Comparison of ENCODE assay signal across 10 cellular contexts in the genomic region with DNA sequence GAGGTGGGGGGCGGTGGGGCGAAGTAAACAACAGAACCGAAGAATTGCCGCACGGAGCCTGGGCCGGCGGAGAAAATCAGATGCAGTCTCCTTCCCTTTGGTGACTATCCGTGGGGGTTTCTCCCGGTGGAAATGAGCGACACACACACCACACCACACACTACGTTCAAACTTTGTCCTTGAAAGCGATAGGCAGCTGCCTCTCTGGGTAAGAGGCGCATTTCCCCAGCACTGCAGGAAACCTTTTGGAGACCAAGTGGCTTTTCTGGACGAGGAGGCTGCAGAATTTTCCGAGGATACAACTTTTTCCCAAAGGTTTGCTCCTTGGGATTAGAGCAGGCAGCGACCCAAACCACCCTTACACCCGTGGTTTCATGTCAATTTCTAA. TPM values are rescaled to one million over a fixed set of nuclear protein-coding genes. Genes with fewer than 3 reads are reported as not detected.
A peak's percentile ranks its signal among the peaks of the same experiment; 100 is the strongest.
DNase-seq lines count a peak whose midpoint lies in the region; ATAC-seq, FAIRE-seq and TF ChIP-seq lines count a peak whose summit lies in the region.
"Had no signal": no experiment of that assay in that cellular context is flagged by ENCODE, and none has a peak within 500 bp of the region (broad histone marks: within the 10 kb centered on the region; RNA-seq: fewer than 3 reads in every experiment).

No MANE protein-coding gene starts in this region.

- H3K79me2 ChIP-seq in GM12878 (ENCODE audit: control insufficient read depth, insufficient read depth, low read length) (no peaks in the 10 kb centered on the region), mesendoderm (ENCODE audit: control insufficient read depth, insufficient read depth, low read length) (no peaks in the 10 kb centered on the region)

- H3K4me3 Mint-ChIP-seq in MCF 10A (ENCODE audit: unreplicated experiment) = no peak overlapping the region

- no peaks in the 10 kb centered on the region for H3K79me1 ChIP-seq in mesendoderm (ENCODE audit: low read length)

- H2BK15ac ChIP-seq in mesendoderm (replicated peaks; ENCODE audit: low read depth) = no peak overlapping the region

- TF ChIP-seq CTCF in breast epithelium (IDR thresholded peaks at IDR 0.05) = no peak
- no peak for TF ChIP-seq CTCF in MCF 10A (IDR thresholded peaks at IDR 0.05; ENCODE audit: unreplicated experiment)
- TF ChIP-seq CTCF in GM12878 (IDR thresholded peaks at IDR 0.05 in 2 of 3, conservative IDR thresholded peaks at IDR 0.05 in 1 of 3; ENCODE audit: control insufficient read depth in 2 of 3, extremely low read depth in 1 of 3, insufficient read depth in 1 of 3, low read depth in 3 of 3, low read length in 3 of 3) = no peak
- no peak for TF ChIP-seq CTCF in upper lobe of left lung (IDR thresholded peaks at IDR 0.05)

- peak overlapping the region; percentile 30 for H3K23ac ChIP-seq in mesendoderm (ENCODE audit: low read length)

- no peak overlapping the region for H4K8ac ChIP-seq in mesendoderm (ENCODE audit: low read depth, low read length)

- H2AK5ac ChIP-seq in mesendoderm (ENCODE audit: low read length) = no peak overlapping the region

- DNase-seq in breast epithelium (ENCODE audit: low spot score in 2 of 2) = no peak
- no peak for DNase-seq in MCF 10A (ENCODE audit: unreplicated experiment)
- no peak for DNase-seq in GM12878 (ENCODE audit: low read depth, low spot score)
- DNase-seq in mesendoderm = peak; percentile 37
- no peak for DNase-seq in upper lobe of left lung
- no peak for DNase-seq in NCI-H510A (lab: John Stamatoyannopoulos, UW)
- DNase-seq in NCI-H524 treated with DMSO at 0.1 percent for 48 hours (lab: John Stamatoyannopoulos, UW) = no peak
- DNase-seq: DND-41; stimulated activated CD4-positive, alpha-beta T cell treated with anti-CD3 and anti-CD28 coated beads, Interleukin-4, amount 100 ng/mL, for 1 hour had no signal

- 83% methylated on average over 15 of the region's 17 CpGs for WGBS in GM12878 (ENCODE audit: insufficient coverage, insufficient replicate concordance, low lambda C conversion rate, missing lambda C conversion rate)
- no CpG with 5 or more reads among the region's 17 CpGs for WGBS in mesendoderm (ENCODE audit: extremely low coverage, insufficient coverage, low lambda C conversion rate)
- WGBS in upper lobe of left lung, 2 donors = 13 to 32% methylated on average over 15 to 17 of the region's 17 CpGs

- SMC1A ChIA-PET in GM12878 (lab: Charles Lee; ENCODE audit: uncharacterized antibody, unreplicated experiment) = interaction anchor here (0.6 to 1.4 kb wide), 2 partner anchors 129 to 171 kb away, joined by 3 read pairs; no protein-coding TSS in a partner anchor

- H3K4me1 ChIP-seq in breast epithelium = peaks cover 0 to 5% of the 10 kb centered on the region in 2 donors
- H3K4me1 ChIP-seq in GM12878 (ENCODE audit: control insufficient read depth, insufficient read depth, low read length) = peaks cover 8% of the 10 kb centered on the region
- peaks cover 3% of the 10 kb centered on the region for H3K4me1 ChIP-seq in mesendoderm (ENCODE audit: control insufficient read depth, low read depth, low read length)
- H3K4me1 ChIP-seq in upper lobe of left lung = peaks cover 17 to 28% (median 20%) of the 10 kb centered on the region in 4 donors

- H4K20me1 ChIP-seq in GM12878 (ENCODE audit: control insufficient read depth, insufficient read depth) = no peaks in the 10 kb centered on the region

- intact Hi-C loops in breast epithelium (cut with DNase I; ENCODE audit: low total_unique reads) (loop anchor here (10.0 kb wide), 1 partner anchor 92 kb away; no protein-coding TSS in a partner anchor), MCF 10A (cut with micrococcal nuclease) (no loop called here), GM12878 (cut with micrococcal nuclease; ENCODE audit: unreplicated experiment) (no loop called here)

- H3K36me3 ChIP-seq in breast epithelium (no peaks in the 10 kb centered on the region), GM12878 (ENCODE audit: control insufficient read depth in 2 of 2, insufficient read depth in 2 of 2, low read length in 1 of 2) (no peaks in the 10 kb centered on the region), mesendoderm (ENCODE audit: control insufficient read depth, insufficient read depth, low read length) (no peaks in the 10 kb centered on the region), upper lobe of left lung (no peaks in the 10 kb centered on the region)

- H3K56ac ChIP-seq in mesendoderm (ENCODE audit: low read length) = peak overlapping the region; percentile 77

- peak overlapping the region in 1 of 2 donors; percentile 74 for H3K27ac ChIP-seq in breast epithelium
- no peak overlapping the region for H3K27ac ChIP-seq in GM12878 (ENCODE audit: control insufficient read depth, insufficient read depth)
- no peak overlapping the region for H3K27ac ChIP-seq in mesendoderm (ENCODE audit: low read depth, low read length)
- H3K27ac ChIP-seq in upper lobe of left lung = peak overlapping the region in 3 of 4 donors; percentile 75 to 85 (median 78)

- no peak overlapping the region for H4K5ac ChIP-seq in mesendoderm (ENCODE audit: low read length)

- H3K36me3 Mint-ChIP-seq in MCF 10A (ENCODE audit: insufficient read depth, unreplicated experiment) = no peaks in the 10 kb centered on the region

- TF ChIP-seq EP300 in GM12878 (IDR thresholded peaks at IDR 0.05; ENCODE audit: borderline replicate concordance in 1 of 2, control insufficient read depth in 1 of 2, low read depth in 2 of 2, low read length in 2 of 2) (no peak), upper lobe of left lung (IDR thresholded peaks at IDR 0.05) (no peak)

- no peak overlapping the region for H2BK120ac ChIP-seq in mesendoderm (ENCODE audit: low read depth, low read length)

- TF ChIP-seq POLR2A in breast epithelium (IDR thresholded peaks at IDR 0.05) = no peak
- TF ChIP-seq POLR2A in GM12878 (IDR thresholded peaks at IDR 0.05; ENCODE audit: low read depth, low read length) = no peak
- TF ChIP-seq POLR2A in upper lobe of left lung (IDR thresholded peaks at IDR 0.05) = no peak

- H3K27ac Mint-ChIP-seq in MCF 10A (ENCODE audit: low read depth, unreplicated experiment) = no peak overlapping the region

- H3K4me2 ChIP-seq in GM12878 (ENCODE audit: control insufficient read depth, insufficient read depth) (peak overlapping the region; percentile 79), mesendoderm (ENCODE audit: low read length) (peak overlapping the region; percentile 72)

- H3K18ac ChIP-seq in mesendoderm (ENCODE audit: low read length) = peak overlapping the region; percentile 52

- no peaks in the 10 kb centered on the region for H3K27me3 Mint-ChIP-seq in MCF 10A (ENCODE audit: insufficient read depth, unreplicated experiment)

- POLR2A ChIA-PET in MCF 10A (lab: Yijun Ruan, JAX) (no interaction called here), GM12878 (lab: Charles Lee) (interaction anchor here (0.6 kb wide), 1 partner anchor 913 kb away, joined by 4 read pairs; no protein-coding TSS in a partner anchor)

- RAD21 ChIA-PET in GM12878 (lab: Charles Lee; ENCODE audit: unreplicated experiment) = no interaction called here

- peaks cover 0 to 9% of the 10 kb centered on the region in 2 donors for H3K27me3 ChIP-seq in breast epithelium
- H3K27me3 ChIP-seq in GM12878 (replicated peaks in 1 of 2; ENCODE audit: control insufficient read depth in 2 of 2, insufficient read depth in 2 of 2, low read length in 1 of 2) = peaks cover 10 to 18% of the 10 kb centered on the region in 2 experiments
- H3K27me3 ChIP-seq in mesendoderm (ENCODE audit: insufficient read depth, low read length, poor library complexity) = peaks cover 2% of the 10 kb centered on the region
- H3K27me3 ChIP-seq in upper lobe of left lung = peaks cover 0 to 17% (median 4%) of the 10 kb centered on the region in 4 donors

- H2BK5ac ChIP-seq in mesendoderm (ENCODE audit: low read length) = no peak overlapping the region

- no peak for FAIRE-seq in GM12878 (lab: Jason Lieb, UNC)

- no peak overlapping the region for H3K4ac ChIP-seq in mesendoderm (ENCODE audit: low read depth, low read length)

- no peaks in the 10 kb centered on the region for H3K9me3 ChIP-seq in breast epithelium
- H3K9me3 ChIP-seq in GM12878 (replicated peaks; ENCODE audit: control insufficient read depth, insufficient read depth, low read length) = peaks cover 11% of the 10 kb centered on the region; the same call in 2 of the 3 replicates
- no peaks in the 10 kb centered on the region for H3K9me3 ChIP-seq in upper lobe of left lung

- no peaks in the 10 kb centered on the region for H3K9me3 Mint-ChIP-seq in MCF 10A (ENCODE audit: unreplicated experiment)

- no peak for ATAC-seq in GM12878
- ATAC-seq in upper lobe of left lung (ENCODE audit: low FRiP score in 2 of 2) = no peak
- no peak for ATAC-seq in HG02571 (IDR thresholded peaks at IDR 0.05; ENCODE audit: unreplicated experiment)

- in situ Hi-C loops in GM12878 (cut with MboI) = no loop called here

- H3K9ac ChIP-seq in GM12878 (ENCODE audit: control insufficient read depth, insufficient read depth, low read length) (no peak overlapping the region), mesendoderm (ENCODE audit: low read length) (peak overlapping the region; percentile 28)

- BruUV-seq in MCF 10A (replicated peaks; lab: Mats Ljungman, UMichigan) (no TSS peak), GM12878 (replicated peaks; lab: Mats Ljungman, UMichigan) (no TSS peak)

- no peak for TF ChIP-seq RAD21 in GM12878 (IDR thresholded peaks at IDR 0.05; ENCODE audit: insufficient read depth, low read depth, low read length)

- no peaks in the 10 kb centered on the region for H3K4me1 Mint-ChIP-seq in MCF 10A (ENCODE audit: insufficient read depth, unreplicated experiment)

- no peak overlapping the region for H2AFZ ChIP-seq in GM12878 (ENCODE audit: control insufficient read depth, low read depth, low read length)

- peak overlapping the region; percentile 42 to 71 (median 56) for H3K4me3 ChIP-seq in breast epithelium
- peak overlapping the region; percentile 42 for H3K4me3 ChIP-seq in GM12878
- H3K4me3 ChIP-seq in mesendoderm (ENCODE audit: low read length) = no peak overlapping the region
- H3K4me3 ChIP-seq in upper lobe of left lung = peak overlapping the region in 3 of 4 donors; percentile 45 to 59 (median 54)

- CTCF ChIA-PET in MCF 10A (lab: Yijun Ruan, JAX) (no interaction called here), GM12878 (lab: Yijun Ruan, JAX) (no interaction called here)

RNA-seq across cellular contexts. Expression of gene FLT1, which starts 38.1 kb away (rescaled TPM):
- total RNA-seq in breast epithelium (10 to 100 TPM; 17.0 to 44.6 (median 29.0) TPM), MCF 10A (2022) (not detected in 2 replicates), GM12878 (2014; rRNA removed) (0.68 and 1.2 TPM in 2 replicates), GM12878 (2014; rRNA removed; fragmentation: Illumina TruSeq; extraction: Trizol) (1.5 and 1.6 TPM in 2 replicates), GM12878 (2021) (0.87 and 1.2 TPM in 2 replicates), upper lobe of left lung (10 to 100 TPM; 20.9 to 47.9 (median 25.5) TPM)
- total RNA-seq in GM12878 (2013; cell fraction: nucleolus; rRNA removed) = 9.2 and 9.6 TPM in 2 replicates
- polyA plus RNA-seq in GM12878 (2011; ENCODE audit: low read depth) = 0.79 TPM
- polyA plus RNA-seq in GM12878 (2011; rRNA removed) (5.6 and 8.6 TPM in 2 replicates), GM12878 (2014; fragmentation: Illumina TruSeq; extraction: Trizol) (1.1 TPM in 2 replicates), GM12878 (2014; fragmentation: Nextera tagmentation; extraction: Ambion mirVana) (under 1 TPM; 0.55 to 0.60 TPM), GM12878 (2014; rRNA removed) (0.81 and 1.2 TPM in 2 replicates), GM12878 (2016; fragmentation: Nextera tagmentation; extraction: Ambion mirVana) (under 1 TPM; 0.82 to 0.87 TPM)
- polyA plus RNA-seq in GM12878 (2011; cell fraction: cytosol; rRNA removed) = 2.8 and 2.9 TPM in 2 replicates
- polyA plus RNA-seq in GM12878 (2011; cell fraction: nucleus; rRNA removed) = 4.7 and 5.0 TPM in 2 replicates
- 1.1 and 2.4 TPM in 2 replicates for polyA plus RNA-seq in GM12878 (2012)
- polyA minus RNA-seq in GM12878 (2011; rRNA and poly(A)+ RNA removed) = 7.6 and 13.3 TPM in 2 replicates
- polyA minus RNA-seq in GM12878 (2011; cell fraction: cytosol; rRNA and poly(A)+ RNA removed) = 3.0 and 4.4 TPM in 2 replicates
- polyA minus RNA-seq in GM12878 (2011; cell fraction: nucleus; rRNA and poly(A)+ RNA removed) = 4.4 and 5.3 TPM in 2 replicates
- 31.7 TPM for polyA plus RNA-seq in mesendoderm (2013, experiment 1 of 2)
- polyA plus RNA-seq in mesendoderm (2013, experiment 2 of 2) = 34.2 TPM

Comparison
In these comparisons a context has a peak if more than half of its experiments do, and no peak if none do; other contexts are left out.
1. H3K27ac ChIP-seq: peak in upper lobe of left lung (3 of 4); none in GM12878 (single experiment) and mesendoderm (single experiment).